26 cellular contexts compared by ENCODE assay signal in genomic region chrX:44105228-44105913, GRCh38.
DNase-seq lines count a peak whose midpoint lies in the region; ATAC-seq, FAIRE-seq and TF ChIP-seq lines count a peak whose summit lies in the region.
"Had no signal": no experiment of that assay in that cellular context is flagged by ENCODE, and none has a peak within 500 bp of the region (broad histone marks: within the 10 kb centered on the region; RNA-seq: fewer than 3 reads in every experiment).

No MANE protein-coding gene starts in this region.

- TF ChIP-seq RAD21 in HepG2 (CRISPR knock-in tag; IDR thresholded peaks at IDR 0.05) (no peak), H1 (IDR thresholded peaks at IDR 0.05 in 1 of 2, conservative IDR thresholded peaks at IDR 0.05 in 1 of 2; ENCODE audit: low read depth in 2 of 2, low read length in 2 of 2) (peak; percentile 50 to 66)

- H4K20me1 ChIP-seq in HepG2 (ENCODE audit: insufficient read depth, low read length) (no peaks in the 10 kb centered on the region), H1 (replicated peaks in 1 of 2; ENCODE audit: control insufficient read depth in 1 of 2, insufficient read depth in 2 of 2, low read length in 2 of 2) (no peaks in the 10 kb centered on the region)

- TF ChIP-seq EP300 in HepG2 (IDR thresholded peaks at IDR 0.05; ENCODE audit: low read depth in 2 of 2, low read length in 2 of 2) (no peak), HepG2 (CRISPR knock-in tag; IDR thresholded peaks at IDR 0.05; ENCODE audit: borderline replicate concordance) (no peak), H1 (IDR thresholded peaks at IDR 0.05; ENCODE audit: borderline replicate concordance in 1 of 2, low read depth in 2 of 2, low read length in 2 of 2) (no peak)

- no peak overlapping the region for H4K8ac ChIP-seq in H1 (ENCODE audit: extremely low read depth, insufficient read depth, low read length)

- H3K79me2 ChIP-seq in HepG2 (ENCODE audit: insufficient read depth, low read length) (no peaks in the 10 kb centered on the region), H1 (ENCODE audit: control insufficient read depth in 1 of 2, insufficient read depth in 2 of 2, low read length in 2 of 2) (no peaks in the 10 kb centered on the region)

- H3K4ac ChIP-seq in H1 (replicated peaks; ENCODE audit: insufficient read length, low read depth, low read length), result no peak overlapping the region

- in situ Hi-C loops in HepG2 (cut with HindIII; ENCODE audit: extremely low pct_ligation_motif_present, low pct_unique_long_range_greater_than_20kb), result no loop called here

- H3K4me3 ChIP-seq in HepG2 (replicated peaks in 1 of 3; ENCODE audit: insufficient read depth in 1 of 3, low read depth in 2 of 3, low read length in 3 of 3) (no peak overlapping the region), right lobe of liver (no peak overlapping the region), H1 (ENCODE audit: extremely low read depth in 1 of 4, insufficient read depth in 2 of 4, low read depth in 3 of 4, low read length in 4 of 4) (no peak overlapping the region), small intestine (ENCODE audit: low read depth in 1 of 2, low read length in 2 of 2) (no peak overlapping the region)
- H3K4me3 ChIP-seq: body of pancreas, lung, sigmoid colon, stomach, tibial artery had no signal

- no peaks in the 10 kb centered on the region for H3K9me3 ChIP-seq in HepG2 (ENCODE audit: low read length)
- no peaks in the 10 kb centered on the region for H3K9me3 ChIP-seq in right lobe of liver
- 0 out of 4 replicates have a peak, but pooled peaks cover 0 to 5% of the 10 kb centered on the region in 2 experiments for H3K9me3 ChIP-seq in H1 (ENCODE audit: insufficient read depth in 2 of 2, low read depth in 1 of 2, low read length in 1 of 2)
- H3K9me3 ChIP-seq in small intestine (ENCODE audit: control insufficient read depth, low read depth), result no peaks in the 10 kb centered on the region
- H3K9me3 ChIP-seq: body of pancreas, sigmoid colon had no signal

- H3K18ac ChIP-seq in H1 (ENCODE audit: extremely low read depth, low read length), result no peak overlapping the region

- no peak overlapping the region for H2AK5ac ChIP-seq in H1 (ENCODE audit: low read depth, low read length)

- H3K4me1 ChIP-seq in HepG2 (ENCODE audit: insufficient read depth, low read length) (no peaks in the 10 kb centered on the region), right lobe of liver (no peaks in the 10 kb centered on the region), H1 (replicated peaks in 1 of 4; ENCODE audit: control insufficient read depth in 3 of 4, insufficient read depth in 4 of 4, low read length in 3 of 4) (no peaks in the 10 kb centered on the region), small intestine (ENCODE audit: control insufficient read depth in 2 of 2, insufficient read depth in 1 of 2, low read depth in 1 of 2, low read length in 1 of 2) (no peaks in the 10 kb centered on the region)
- H3K4me1 ChIP-seq: body of pancreas, sigmoid colon, stomach, tibial artery had no signal

- H3K36me3 ChIP-seq in HepG2 (replicated peaks in 1 of 2; ENCODE audit: control insufficient read depth in 1 of 2, insufficient read depth in 2 of 2, low read length in 2 of 2) (no peaks in the 10 kb centered on the region), right lobe of liver (no peaks in the 10 kb centered on the region), H1 (ENCODE audit: control insufficient read depth in 2 of 4, insufficient read depth in 4 of 4, low read length in 3 of 4) (no peaks in the 10 kb centered on the region), small intestine (ENCODE audit: control insufficient read depth in 2 of 2, insufficient read depth in 2 of 2, low read length in 2 of 2) (no peaks in the 10 kb centered on the region)
- H3K36me3 ChIP-seq: sigmoid colon, stomach, tibial artery had no signal

- H3K9ac ChIP-seq in HepG2 (ENCODE audit: insufficient read depth, low read depth, low read length) (no peak overlapping the region), H1 (replicated peaks in 1 of 4; ENCODE audit: extremely low read depth in 1 of 4, low read depth in 3 of 4, low read length in 3 of 4) (no peak overlapping the region)
- H3K9ac ChIP-seq: KMS-11 had no signal

- 0 out of 2 replicates have a peak, but pooled peaks have one; percentile 9 for TF ChIP-seq CTCF in HepG2 (CRISPR knock-in tag; IDR thresholded peaks at IDR 0.05)
- no peak for TF ChIP-seq CTCF in right lobe of liver (IDR thresholded peaks at IDR 0.05)
- peak in 2 of 3 experiments; percentile 22 to 25; a peak in 2 of 4 replicates for TF ChIP-seq CTCF in H1 (IDR thresholded peaks at IDR 0.05; ENCODE audit: control extremely low read depth in 1 of 3, insufficient read depth in 1 of 3, low read depth in 1 of 3, low read length in 3 of 3)

- H3K4me2 ChIP-seq in HepG2 (ENCODE audit: low read depth, low read length) (no peak overlapping the region), H1 (ENCODE audit: insufficient read depth in 1 of 2, low read depth in 2 of 2, low read length in 2 of 2) (no peak overlapping the region)
- H3K4me2 ChIP-seq: KMS-11 had no signal

- POLR2A ChIA-PET in HepG2 (lab: Yijun Ruan, JAX) (no interaction called here), H1 (lab: Charles Lee; ENCODE audit: partially characterized antibody) (no interaction called here)

- no peak overlapping the region for H2BK15ac ChIP-seq in H1 (ENCODE audit: low read length)

- no peak overlapping the region for H4K91ac ChIP-seq in H1 (replicated peaks; ENCODE audit: insufficient read length, low read length)

- H3K27me3 ChIP-seq in HepG2 (ENCODE audit: control insufficient read depth in 1 of 2, insufficient read depth in 2 of 2, low read length in 2 of 2), result no peaks in the 10 kb centered on the region
- no peaks in the 10 kb centered on the region for H3K27me3 ChIP-seq in right lobe of liver
- no peaks in the 10 kb centered on the region for H3K27me3 ChIP-seq in H1 (replicated peaks in 1 of 4; ENCODE audit: control insufficient read depth in 3 of 4, extremely low read depth in 1 of 4, insufficient read depth in 3 of 4, low read length in 3 of 4)
- no peaks in the 10 kb centered on the region for H3K27me3 ChIP-seq in small intestine (ENCODE audit: control insufficient read depth in 2 of 2, insufficient read depth in 2 of 2, low read length in 2 of 2)
- H3K27me3 ChIP-seq: body of pancreas, sigmoid colon, stomach, tibial artery had no signal

- H2BK120ac ChIP-seq in H1 (replicated peaks; ENCODE audit: low read depth, low read length), result no peak overlapping the region

- DNase-seq in HepG2 (ENCODE audit: low spot score), result no peak
- no peak for DNase-seq in right lobe of liver
- peak; percentile 2 for DNase-seq in RKO (ENCODE audit: low spot score)
- DNase-seq in H1 (ENCODE audit: low read depth in 1 of 2, low spot score in 2 of 2), result peak in 1 of 2 experiments; percentile 41
- DNase-seq in small intestine, result peak; percentile 0
- DNase-seq in NCI-H2107 treated with DMSO at 0.1 percent for 48 hours (lab: John Stamatoyannopoulos, UW; ENCODE audit: unreplicated experiment), result no peak
- DNase-seq in cardiac septum (ENCODE audit: low spot score), result no peak
- DNase-seq: activated CD4-positive, alpha-beta T cell treated with anti-CD3 and anti-CD28 coated beads for 36 hours; activated gamma-delta T cell; activated naive CD8-positive, alpha-beta T cell treated with anti-CD3 and anti-CD28 coated beads, Interleukin-2, amount 50 U/mL, for 24 hours; Calu3; effector CD8-positive, alpha-beta T cell; hippocampal formation; kidney; NCI-H1694; SHP77; sigmoid colon; stomach; tibial artery had no signal

- no peak overlapping the region for H3K23ac ChIP-seq in H1 (ENCODE audit: insufficient read length)

- intact Hi-C loops in HepG2 (cut with micrococcal nuclease; ENCODE audit: unreplicated experiment) (no loop called here), right lobe of liver (cut with DNase I) (no loop called here), cardiac septum (cut with DNase I) (no loop called here)

- H2BK12ac ChIP-seq in H1 (ENCODE audit: low read depth, low read length), result no peak overlapping the region

- H4K5ac ChIP-seq in H1 (ENCODE audit: insufficient read length, low read depth, low read length), result no peak overlapping the region

- no peak overlapping the region for H3K14ac ChIP-seq in H1 (ENCODE audit: insufficient read length)

- BruUV-seq in HepG2 (replicated peaks; lab: Mats Ljungman, UMichigan), result no TSS peak

- H3K23me2 ChIP-seq in H1 (ENCODE audit: low read depth, low read length), result no peaks in the 10 kb centered on the region

- no peak overlapping the region for H2BK20ac ChIP-seq in H1 (ENCODE audit: low read length)

- FAIRE-seq in HepG2 (lab: Jason Lieb, UNC) (no peak), H1 (lab: Jason Lieb, UNC) (peak; percentile 63), small intestine (lab: Jason Lieb, UNC) (no peak)
- FAIRE-seq: frontal cortex, HTR-8/SVneo, kidney, TTC549 had no signal

- 1% methylated on average over 12 of the region's 12 CpGs for WGBS in HepG2 (ENCODE audit: low lambda C conversion rate)
- 43% methylated on average over 12 of the region's 12 CpGs for WGBS in right lobe of liver (ENCODE audit: insufficient coverage, low coverage, low lambda C conversion rate, missing lambda C conversion rate)
- WGBS in H1 (ENCODE audit: extremely low coverage in 1 of 2, insufficient coverage in 1 of 2, insufficient read length in 1 of 2, insufficient replicate concordance in 2 of 2, low coverage in 1 of 2, low lambda C conversion rate in 2 of 2, missing lambda C conversion rate in 1 of 2), 2 experiments, result 85% methylated on average over 8 of the region's 12 CpGs; no CpG with 5 or more reads in 1 of the 2 experiments
- WGBS in small intestine, 3 donors, result 66 to 74% (median 73%) methylated on average over 12 of the region's 12 CpGs

- H3K79me1 ChIP-seq in H1 (ENCODE audit: low read depth, low read length), result no peaks in the 10 kb centered on the region

- TF ChIP-seq POLR2A in HepG2 (IDR thresholded peaks at IDR 0.05; ENCODE audit: insufficient read depth in 1 of 2, low read depth in 2 of 2, low read length in 2 of 2), result no peak
- TF ChIP-seq POLR2A in right lobe of liver (IDR thresholded peaks at IDR 0.05), result no peak
- no peak for TF ChIP-seq POLR2A in H1 (IDR thresholded peaks at IDR 0.05; ENCODE audit: control extremely low read depth in 1 of 2, low read depth in 2 of 2, low read length in 2 of 2)

- no peak overlapping the region for H3K56ac ChIP-seq in H1 (replicated peaks; ENCODE audit: insufficient read length, low read depth, low read length)

- CTCF ChIA-PET in HepG2 (lab: Yijun Ruan, JAX; ENCODE audit: low intra/inter-chr PET ratio, low total read pairs) (no interaction called here), H1 (lab: Charles Lee; ENCODE audit: partially characterized antibody) (interaction anchor here (1.1 kb wide), 1 partner anchor 139 kb away, joined by 3 read pairs; no protein-coding TSS in a partner anchor)

- no peak overlapping the region for H2BK5ac ChIP-seq in H1 (ENCODE audit: low read depth, low read length)

- no peak for ATAC-seq in HepG2
- ATAC-seq in right lobe of liver, result no peak
- no peak for ATAC-seq in esophagus mucosa
- ATAC-seq: activated CD4-positive, alpha-beta T cell treated with anti-CD3 and anti-CD28 coated beads for 36 hours; activated naive CD8-positive, alpha-beta T cell treated with anti-CD3 and anti-CD28 coated beads, Interleukin-2, amount 50 U/mL, for 24 hours; body of pancreas had no signal

- no peak overlapping the region for H3K27ac ChIP-seq in HepG2 (ENCODE audit: extremely low read length, insufficient read depth, low read length)
- no peak overlapping the region for H3K27ac ChIP-seq in right lobe of liver
- no peak overlapping the region for H3K27ac ChIP-seq in H1 (ENCODE audit: low read depth, low read length)
- no peak overlapping the region for H3K27ac ChIP-seq in small intestine (ENCODE audit: low read depth in 1 of 2, low read length in 1 of 2)
- H3K27ac ChIP-seq: body of pancreas, KMS-11, sigmoid colon, stomach, tibial artery had no signal

- H2AFZ ChIP-seq in HepG2 (ENCODE audit: low read length), result no peak overlapping the region
- no peak overlapping the region for H2AFZ ChIP-seq in H1 (ENCODE audit: low read length)

Comparison
In these comparisons a context has a peak if more than half of its experiments do, and no peak if none do; other contexts are left out.
1. CTCF ChIP-seq: peak in HepG2 (single experiment) and H1 (2 of 3); none in right lobe of liver (0 of 4).
2. DNase-seq: peak in RKO (single experiment) and small intestine (single experiment); none in HepG2 (single experiment), right lobe of liver (0 of 3), NCI-H2107 treated with DMSO at 0.1 percent for 48 hours (single experiment) and cardiac septum (single experiment).
3. Of the 41 proteins assayed by ChIP-seq in both HepG2 and H1: peak only in HepG2: none; only in H1: RAD21; in both: CTCF; in neither: 39.